In the genomic region with DNA sequence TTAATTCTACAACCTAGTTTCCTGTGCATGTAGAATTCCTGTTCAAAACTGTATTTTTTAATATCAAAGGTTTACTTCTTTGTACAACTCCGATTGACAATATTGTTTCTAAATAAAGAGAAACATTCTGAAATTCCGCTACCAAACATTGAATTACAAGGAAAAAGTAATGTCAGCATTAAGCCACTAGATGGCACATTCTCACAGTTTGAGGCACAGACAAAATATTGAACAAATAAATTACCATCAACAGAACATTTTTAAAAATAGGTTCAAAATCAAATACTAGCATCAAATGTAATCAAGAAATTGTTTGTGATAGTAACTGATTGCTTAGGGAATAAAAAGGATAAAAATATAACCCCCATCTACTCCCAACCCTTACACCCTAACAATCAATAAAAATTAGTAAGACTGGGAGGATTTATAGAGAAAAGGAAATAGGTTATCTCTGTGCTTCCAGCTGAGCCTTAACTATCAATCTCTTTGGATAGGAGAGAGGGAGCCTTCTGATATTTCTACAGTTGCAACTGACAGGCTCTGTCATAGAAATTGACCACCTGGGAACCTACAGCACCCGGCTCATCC, we compare ENCODE assay signal across 9 cellular contexts.
DNase-seq lines count a peak whose midpoint lies in the region; ATAC-seq and TF ChIP-seq lines count a peak whose summit lies in the region.
"Had no signal": no experiment of that assay in that cellular context is flagged by ENCODE, and none has a peak within 500 bp of the region (broad histone marks: within the 10 kb centered on the region; RNA-seq: fewer than 3 reads in every experiment).

No MANE protein-coding gene starts in this region.

- TF ChIP-seq CTCF in gastroesophageal sphincter (IDR thresholded peaks at IDR 0.05) (peak; percentile 58 to 74 (median 69)), testis (IDR thresholded peaks at IDR 0.05) (peak; percentile 59 to 75 (median 65))

- no peak overlapping the region for H3K4me3 Mint-ChIP-seq in activated T-cell treated with anti-CD3 and anti-CD28 coated beads, Interleukin-2, amount 50 U/mL, for 24 hours

- H3K9me3 ChIP-seq in gastroesophageal sphincter (no peaks in the 10 kb centered on the region), testis (no peaks in the 10 kb centered on the region)
- H3K9me3 ChIP-seq: SJCRH30 had no signal

- DNase-seq in DMS114 treated with DMSO at 0.1 percent for 48 hours (lab: John Stamatoyannopoulos, UW; ENCODE audit: unreplicated experiment) (peak; percentile 18), SW480 (ENCODE audit: low spot score) (peak; percentile 31), testis (no peak), GOT3 (lab: John Stamatoyannopoulos, UW) (no peak)
- no peak for DNase-seq in activated T-cell treated with anti-CD3 and anti-CD28 coated beads, Interleukin-2, amount 50 U/mL, for 24 hours

- TF ChIP-seq EP300 in Ishikawa (IDR thresholded peaks at IDR 0.05; ENCODE audit: borderline replicate concordance) (no peak), gastroesophageal sphincter (IDR thresholded peaks at IDR 0.05) (no peak)

- H3K27me3 ChIP-seq in gastroesophageal sphincter (peaks cover 28% of the 10 kb centered on the region), testis (no peaks in the 10 kb centered on the region)

- no peaks in the 10 kb centered on the region for H3K9me3 Mint-ChIP-seq in activated T-cell treated with anti-CD3 and anti-CD28 coated beads, Interleukin-2, amount 50 U/mL, for 24 hours

- TF ChIP-seq RAD21 in Ishikawa (IDR thresholded peaks at IDR 0.05; ENCODE audit: low read depth), result peak; percentile 72

- 0 to 24% methylated on average over 2 to 3 of the region's 3 CpGs for WGBS in gastroesophageal sphincter (ENCODE audit: low coverage in 1 of 2), 2 donors
- WGBS in testis, 2 donors, result 27 to 35% methylated on average over 3 of the region's 3 CpGs

- H3K27ac ChIP-seq in gastroesophageal sphincter, result no peak overlapping the region
- H3K27ac ChIP-seq in testis, result no peak overlapping the region
- H3K27ac ChIP-seq: SJCRH30 had no signal

- intact Hi-C loops in testis (cut with DNase I; ENCODE audit: low total_unique reads), result loop anchor here (5.0 kb wide), 1 partner anchor 463 kb away; no protein-coding TSS in a partner anchor

- TF ChIP-seq POLR2A in gastroesophageal sphincter (IDR thresholded peaks at IDR 0.05) (no peak), testis (IDR thresholded peaks at IDR 0.05) (no peak)

- H3K27ac Mint-ChIP-seq in activated T-cell treated with anti-CD3 and anti-CD28 coated beads, Interleukin-2, amount 50 U/mL, for 24 hours, result no peak overlapping the region

- no peak overlapping the region for H3K4me3 ChIP-seq in gastroesophageal sphincter
- no peak overlapping the region for H3K4me3 ChIP-seq in testis
- H3K4me3 ChIP-seq: SJCRH30 had no signal

- H3K36me3 ChIP-seq in gastroesophageal sphincter (no peaks in the 10 kb centered on the region), testis (ENCODE audit: low read depth, missing control alignments) (no peaks in the 10 kb centered on the region)
- H3K36me3 ChIP-seq: SJCRH30 had no signal

- ATAC-seq in gastroesophageal sphincter (no peak), esophagus mucosa (no peak)

- peaks cover 21% of the 10 kb centered on the region for H3K27me3 Mint-ChIP-seq in activated T-cell treated with anti-CD3 and anti-CD28 coated beads, Interleukin-2, amount 50 U/mL, for 24 hours

- H3K4me1 ChIP-seq in gastroesophageal sphincter (no peaks in the 10 kb centered on the region), testis (no peaks in the 10 kb centered on the region)
- H3K4me1 ChIP-seq: SJCRH30 had no signal

- no peaks in the 10 kb centered on the region for H3K36me3 Mint-ChIP-seq in activated T-cell treated with anti-CD3 and anti-CD28 coated beads, Interleukin-2, amount 50 U/mL, for 24 hours (ENCODE audit: low read depth)

- H3K4me1 Mint-ChIP-seq in activated T-cell treated with anti-CD3 and anti-CD28 coated beads, Interleukin-2, amount 50 U/mL, for 24 hours (ENCODE audit: low read depth), result peaks cover 44% of the 10 kb centered on the region

TF ChIP-seq in Ishikawa, 13 proteins besides CTCF, POLR2A, EP300 and RAD21:
- TF ChIP-seq TAF1 (IDR thresholded peaks at IDR 0.05; ENCODE audit: low read depth) (no peak), ZBTB7A (IDR thresholded peaks at IDR 0.05; ENCODE audit: low read depth) (no peak), TEAD4 (IDR thresholded peaks at IDR 0.05) (no peak), NFIC (IDR thresholded peaks at IDR 0.05) (no peak), FOXM1 (IDR thresholded peaks at IDR 0.05; ENCODE audit: borderline replicate concordance, low read depth) (no peak), YY1 (IDR thresholded peaks at IDR 0.05; ENCODE audit: low read depth) (no peak), EGR1 (IDR thresholded peaks at IDR 0.05) (no peak), CEBPB (IDR thresholded peaks at IDR 0.05) (no peak), CREB1 (IDR thresholded peaks at IDR 0.05; ENCODE audit: low read depth) (no peak), TCF12 (IDR thresholded peaks at IDR 0.05; ENCODE audit: low read depth) (no peak)
- TF ChIP-seq, protein P1, sequence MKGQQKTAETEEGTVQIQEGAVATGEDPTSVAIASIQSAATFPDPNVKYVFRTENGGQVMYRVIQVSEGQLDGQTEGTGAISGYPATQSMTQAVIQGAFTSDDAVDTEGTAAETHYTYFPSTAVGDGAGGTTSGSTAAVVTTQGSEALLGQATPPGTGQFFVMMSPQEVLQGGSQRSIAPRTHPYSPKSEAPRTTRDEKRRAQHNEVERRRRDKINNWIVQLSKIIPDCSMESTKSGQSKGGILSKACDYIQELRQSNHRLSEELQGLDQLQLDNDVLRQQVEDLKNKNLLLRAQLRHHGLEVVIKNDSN (IDR thresholded peaks at IDR 0.05), result no peak
- TF ChIP-seq, protein P2, sequence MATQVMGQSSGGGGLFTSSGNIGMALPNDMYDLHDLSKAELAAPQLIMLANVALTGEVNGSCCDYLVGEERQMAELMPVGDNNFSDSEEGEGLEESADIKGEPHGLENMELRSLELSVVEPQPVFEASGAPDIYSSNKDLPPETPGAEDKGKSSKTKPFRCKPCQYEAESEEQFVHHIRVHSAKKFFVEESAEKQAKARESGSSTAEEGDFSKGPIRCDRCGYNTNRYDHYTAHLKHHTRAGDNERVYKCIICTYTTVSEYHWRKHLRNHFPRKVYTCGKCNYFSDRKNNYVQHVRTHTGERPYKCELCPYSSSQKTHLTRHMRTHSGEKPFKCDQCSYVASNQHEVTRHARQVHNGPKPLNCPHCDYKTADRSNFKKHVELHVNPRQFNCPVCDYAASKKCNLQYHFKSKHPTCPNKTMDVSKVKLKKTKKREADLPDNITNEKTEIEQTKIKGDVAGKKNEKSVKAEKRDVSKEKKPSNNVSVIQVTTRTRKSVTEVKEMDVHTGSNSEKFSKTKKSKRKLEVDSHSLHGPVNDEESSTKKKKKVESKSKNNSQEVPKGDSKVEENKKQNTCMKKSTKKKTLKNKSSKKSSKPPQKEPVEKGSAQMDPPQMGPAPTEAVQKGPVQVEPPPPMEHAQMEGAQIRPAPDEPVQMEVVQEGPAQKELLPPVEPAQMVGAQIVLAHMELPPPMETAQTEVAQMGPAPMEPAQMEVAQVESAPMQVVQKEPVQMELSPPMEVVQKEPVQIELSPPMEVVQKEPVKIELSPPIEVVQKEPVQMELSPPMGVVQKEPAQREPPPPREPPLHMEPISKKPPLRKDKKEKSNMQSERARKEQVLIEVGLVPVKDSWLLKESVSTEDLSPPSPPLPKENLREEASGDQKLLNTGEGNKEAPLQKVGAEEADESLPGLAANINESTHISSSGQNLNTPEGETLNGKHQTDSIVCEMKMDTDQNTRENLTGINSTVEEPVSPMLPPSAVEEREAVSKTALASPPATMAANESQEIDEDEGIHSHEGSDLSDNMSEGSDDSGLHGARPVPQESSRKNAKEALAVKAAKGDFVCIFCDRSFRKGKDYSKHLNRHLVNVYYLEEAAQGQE (IDR thresholded peaks at IDR 0.05; ENCODE audit: low read depth), result no peak
- TF ChIP-seq, protein P3, sequence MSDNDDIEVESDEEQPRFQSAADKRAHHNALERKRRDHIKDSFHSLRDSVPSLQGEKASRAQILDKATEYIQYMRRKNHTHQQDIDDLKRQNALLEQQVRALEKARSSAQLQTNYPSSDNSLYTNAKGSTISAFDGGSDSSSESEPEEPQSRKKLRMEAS (IDR thresholded peaks at IDR 0.05), result no peak
TF ChIP-seq in Ishikawa: peak in this region for 0.

Comparison
In these comparisons a context has a peak if more than half of its experiments do, and no peak if none do; other contexts are left out.
1. DNase-seq: peak in DMS114 treated with DMSO at 0.1 percent for 48 hours (single experiment) and SW480 (single experiment); none in testis (single experiment), GOT3 (single experiment) and activated T-cell treated with anti-CD3 and anti-CD28 coated beads, Interleukin-2, amount 50 U/mL, for 24 hours (single experiment).